28 cellular contexts compared by ENCODE assay signal in the genomic region with DNA sequence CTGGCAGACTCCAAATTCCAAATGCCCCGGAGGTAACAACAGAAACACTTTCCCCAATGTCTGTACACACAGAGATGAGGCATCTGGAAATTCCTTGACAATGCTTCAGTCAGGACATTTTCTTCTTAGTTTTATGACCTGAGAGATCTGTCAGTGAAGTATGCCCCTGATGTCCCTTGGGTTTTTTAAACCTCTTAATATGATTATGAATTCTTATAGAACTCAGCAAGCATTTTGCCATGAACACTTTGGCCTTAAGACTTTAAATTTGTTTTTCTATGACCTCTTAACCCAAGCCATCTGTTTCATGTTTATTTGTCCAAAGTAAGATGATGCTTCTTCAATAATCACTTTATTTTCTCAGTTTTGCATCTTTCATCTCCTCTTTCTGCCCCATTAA.
"Had no signal": no experiment of that assay in that cellular context is flagged by ENCODE, and none has a peak within 500 bp of the region (broad histone marks: within the 10 kb centered on the region; RNA-seq: fewer than 3 reads in every experiment).

No MANE protein-coding gene starts in this region.

- H3K4me3 Mint-ChIP-seq: activated B cell treated with CpG ODN at 0.5 μM for 24 hours; activated CD8-positive, alpha-beta T cell treated with anti-CD3 and anti-CD28 coated beads for 36 hours; activated naive CD8-positive, alpha-beta T cell; activated T-cell treated with anti-CD3 and anti-CD28 coated beads, Interleukin-2, amount 50 U/mL, for 4 hours; activated T-helper 17 cell treated with anti-CD3 and anti-CD28 coated beads, Interleukin-2, amount 50 U/mL, for 72 hours; T-cell; T-helper 1 cell treated with Interleukin-12 subunit alpha and Interleukin-12 subunit beta and Interleukin-4 antibody, amounts not matched to agents 30 μg/mL and 1 μg/mL, for 36 hours; T-helper 2 cell treated with Interferon-gamma antibody and Interleukin-4, amounts not matched to agents 5 μg/mL and 100 μg/mL, for 36 hours had no signal

- H3K27ac Mint-ChIP-seq: activated B cell treated with CpG ODN at 0.5 μM for 24 hours; activated CD8-positive, alpha-beta T cell treated with anti-CD3 and anti-CD28 coated beads for 36 hours; activated naive CD8-positive, alpha-beta T cell; activated T-helper 17 cell treated with anti-CD3 and anti-CD28 coated beads, Interleukin-2, amount 50 U/mL, for 72 hours; T-cell; T-helper 1 cell treated with Interleukin-12 subunit alpha and Interleukin-12 subunit beta and Interleukin-4 antibody, amounts not matched to agents 30 μg/mL and 1 μg/mL, for 36 hours; T-helper 2 cell treated with Interferon-gamma antibody and Interleukin-4, amounts not matched to agents 5 μg/mL and 100 μg/mL, for 36 hours had no signal

- H3K27ac ChIP-seq: brain microvascular endothelial cell, epithelial cell of prostate, WERI-Rb-1 had no signal

- H3K9me3 Mint-ChIP-seq: activated B cell treated with CpG ODN at 0.5 μM for 24 hours; activated CD8-positive, alpha-beta T cell treated with anti-CD3 and anti-CD28 coated beads for 36 hours; activated T-cell treated with anti-CD3 and anti-CD28 coated beads, Interleukin-2, amount 50 U/mL, for 4 hours; activated T-helper 17 cell treated with anti-CD3 and anti-CD28 coated beads, Interleukin-2, amount 50 U/mL, for 72 hours; T-cell; T-helper 1 cell treated with Interleukin-12 subunit alpha and Interleukin-12 subunit beta and Interleukin-4 antibody, amounts not matched to agents 30 μg/mL and 1 μg/mL, for 36 hours; T-helper 2 cell treated with Interferon-gamma antibody and Interleukin-4, amounts not matched to agents 5 μg/mL and 100 μg/mL, for 36 hours had no signal

- H3K27me3 Mint-ChIP-seq: activated B cell treated with CpG ODN at 0.5 μM for 24 hours had no signal

- H3K36me3 ChIP-seq: brain microvascular endothelial cell, WERI-Rb-1 had no signal

- H3K36me3 Mint-ChIP-seq: activated naive CD8-positive, alpha-beta T cell; T-cell had no signal

- H3K4me1 Mint-ChIP-seq: activated B cell treated with CpG ODN at 0.5 μM for 24 hours; activated T-helper 17 cell treated with anti-CD3 and anti-CD28 coated beads, Interleukin-2, amount 50 U/mL, for 72 hours; T-cell had no signal

- H3K27me3 ChIP-seq: brain microvascular endothelial cell had no signal

- DNase-seq: activated B cell treated with CpG ODN at 0.5 μM for 24 hours; activated CD4-positive, alpha-beta T cell treated with anti-CD3 and anti-CD28 coated beads for 48 hours; activated CD4-positive, alpha-beta T cell treated with anti-CD3 and anti-CD28 coated beads, Interleukin-2, amount 50 U/mL, for 1 hour; activated CD4-positive, alpha-beta T cell treated with anti-CD3 and anti-CD28 coated beads, Interleukin-2, amount 50 U/mL, for 48 hours; activated CD8-positive, alpha-beta memory T cell treated with anti-CD3 and anti-CD28 coated beads for 24 hours; activated CD8-positive, alpha-beta T cell treated with anti-CD3 and anti-CD28 coated beads for 36 hours; activated effector memory CD4-positive, alpha-beta T cell treated with Interleukin-2 at 50 U/mL for 16 hours; activated gamma-delta T cell treated with Interleukin-2 at 50 U/mL for 16 hours; activated naive CD4-positive, alpha-beta T cell treated with anti-CD3 and anti-CD28 coated beads, Interleukin-2, amount 50 U/mL, for 16 hours; activated naive CD4-positive, alpha-beta T cell treated with Interleukin-2 at 50 U/mL for 16 hours; activated T-cell treated with anti-CD3 and anti-CD28 coated beads, Interleukin-2, amount 50 U/mL, for 4 hours; amniotic stem cell; anterior cingulate cortex; brain microvascular endothelial cell; caudate nucleus; cortex of kidney; dermis blood vessel endothelial cell; effector CD8-positive, alpha-beta T cell; head of caudate nucleus; T-cell; T1000; WERI-Rb-1 had no signal

- ATAC-seq: activated CD4-positive, CD25-positive, alpha-beta regulatory T cell treated with anti-CD3 and anti-CD28 coated beads, Interleukin-2, amount 50 U/mL, for 24 hours; activated CD8-positive, alpha-beta T cell treated with anti-CD3 and anti-CD28 coated beads for 36 hours; activated T-cell treated with anti-CD3 and anti-CD28 coated beads, Interleukin-2, amount 50 U/mL, for 4 hours; activated T-helper 17 cell treated with anti-CD3 and anti-CD28 coated beads, Interleukin-2, amount 50 U/mL, for 72 hours; T-cell had no signal
